In genomic region chr22:35355744-35356420, GRCh38 we compare ENCODE assay signal across 20 cellular contexts. TPM values are rescaled to one million over a fixed set of nuclear protein-coding genes. Genes with fewer than 3 reads are reported as not detected.
DNase-seq lines count a peak whose midpoint lies in the region; FAIRE-seq and TF ChIP-seq lines count a peak whose summit lies in the region.
"Had no signal": no experiment of that assay in that cellular context is flagged by ENCODE, and none has a peak within 500 bp of the region (broad histone marks: within the 10 kb centered on the region; RNA-seq: fewer than 3 reads in every experiment).

No MANE protein-coding gene starts in this region.

- H3K79me1 ChIP-seq in neuronal stem cell (ENCODE audit: low read depth, low read length), result no peaks in the 10 kb centered on the region

- no peak overlapping the region for H3K4me3 ChIP-seq in kidney (ENCODE audit: low read length in 2 of 2)
- no peak overlapping the region for H3K4me3 ChIP-seq in neuronal stem cell (ENCODE audit: low read length in 2 of 2)

- FAIRE-seq in kidney (lab: Jason Lieb, UNC), result no peak
- FAIRE-seq in urothelium cell line (lab: Jason Lieb, UNC), result peak; percentile 62
- FAIRE-seq: bronchial epithelial cell, small intestine had no signal

- H3K9ac ChIP-seq in kidney (ENCODE audit: low read length in 2 of 2), result no peak overlapping the region
- no peak overlapping the region for H3K9ac ChIP-seq in neuronal stem cell (ENCODE audit: low read depth, low read length, poor library complexity)

- H3K36me3 ChIP-seq in kidney (ENCODE audit: control insufficient read depth in 1 of 2, insufficient read depth in 2 of 2, low read length in 2 of 2), result no peaks in the 10 kb centered on the region
- no peaks in the 10 kb centered on the region for H3K36me3 ChIP-seq in neuronal stem cell (replicated peaks in 1 of 2; ENCODE audit: control insufficient read depth in 2 of 2, insufficient read depth in 2 of 2, low read length in 2 of 2)

- no peaks in the 10 kb centered on the region for H3K9me3 ChIP-seq in kidney (ENCODE audit: control insufficient read depth in 1 of 2, low read length in 2 of 2)
- H3K9me3 ChIP-seq in neuronal stem cell (replicated peaks in 1 of 2; ENCODE audit: control insufficient read depth in 2 of 2, insufficient read depth in 1 of 2, low read depth in 1 of 2, low read length in 2 of 2), result no peaks in the 10 kb centered on the region

- no peak overlapping the region for H4K8ac ChIP-seq in neuronal stem cell (ENCODE audit: low read depth, low read length)

- H2BK15ac ChIP-seq in neuronal stem cell (ENCODE audit: low read length), result no peak overlapping the region

- no CpG with 5 or more reads among the region's 9 CpGs for WGBS in neuronal stem cell (ENCODE audit: extremely low coverage in 2 of 2, insufficient read length in 2 of 2, insufficient replicate concordance in 1 of 2), 2 donors

- no peak overlapping the region for H2BK120ac ChIP-seq in neuronal stem cell (ENCODE audit: low read depth, low read length)

- intact Hi-C loops in kidney (cut with DNase I), result no loop called here

- no peak overlapping the region for H3K18ac ChIP-seq in neuronal stem cell (ENCODE audit: low read length)

- DNase-seq in NCI-H2171 treated with DMSO at 0.1 percent for 48 hours (lab: John Stamatoyannopoulos, UW) (peak; percentile 41), NCI-H2171 (lab: John Stamatoyannopoulos, UW) (no peak), NCI-H82 (lab: John Stamatoyannopoulos, UW) (peak; percentile 88), kidney (no peak), urothelium cell line (ENCODE audit: low spot score) (no peak), neuronal stem cell (ENCODE audit: low spot score) (no peak), RPMI8226 (no peak), cerebellum (ENCODE audit: low spot score) (no peak)
- DNase-seq: activated CD4-positive, alpha-beta T cell treated with anti-CD3 and anti-CD28 coated beads for 1 hour; dermis blood vessel endothelial cell; DMS153; erythroblast; NCI-H1092; NCI-H2081 treated with DMSO at 0.1 percent for 48 hours; NCI-H526; stimulated activated CD8-positive, alpha-beta memory T cell treated with anti-CD3 and anti-CD28 coated beads, Interleukin-4, amount 100 ng/mL, for 48 hours; T-helper 9 cell had no signal

- no peak overlapping the region for H4K91ac ChIP-seq in neuronal stem cell (ENCODE audit: low read depth, low read length, poor library complexity)

- no peak overlapping the region for H2AK5ac ChIP-seq in neuronal stem cell (ENCODE audit: low read depth, low read length)

- peaks cover 0 to 5% (median 0%) of the 10 kb centered on the region in 3 experiments for H3K27me3 ChIP-seq in neuronal stem cell (ENCODE audit: control insufficient read depth in 3 of 3, insufficient read depth in 3 of 3, low read depth in 1 of 3, low read length in 3 of 3)

- no peak overlapping the region for H2BK5ac ChIP-seq in neuronal stem cell (ENCODE audit: low read length)

- H3K4ac ChIP-seq in neuronal stem cell (ENCODE audit: low read length), result no peak overlapping the region

- H3K27ac ChIP-seq in kidney (ENCODE audit: low read depth in 2 of 2, low read length in 2 of 2), result peak overlapping the region; percentile 57 to 77
- no peak overlapping the region for H3K27ac ChIP-seq in neuronal stem cell (replicated peaks; ENCODE audit: low read length)
- H3K27ac ChIP-seq: 22Rv1 had no signal

- H2AFZ ChIP-seq in neuronal stem cell (ENCODE audit: low read length), result no peak overlapping the region

- H2BK12ac ChIP-seq in neuronal stem cell (ENCODE audit: low read length), result no peak overlapping the region

- H3K4me2 ChIP-seq in neuronal stem cell (ENCODE audit: insufficient read depth, low read length, poor library complexity, severe bottlenecking), result no peak overlapping the region

- H3K4me1 ChIP-seq in kidney (ENCODE audit: control insufficient read depth in 1 of 2, insufficient read depth in 1 of 2, low read depth in 1 of 2, low read length in 2 of 2), result peaks cover 0 to 11% of the 10 kb centered on the region in 2 donors
- H3K4me1 ChIP-seq in neuronal stem cell (ENCODE audit: control insufficient read depth in 2 of 2, insufficient read depth in 1 of 2, low read depth in 1 of 2, low read length in 2 of 2), result peaks cover 3 to 5% of the 10 kb centered on the region in 2 donors

- H3K14ac ChIP-seq in neuronal stem cell (ENCODE audit: low read length), result no peak overlapping the region

- no peak for TF ChIP-seq CTCF in kidney (IDR thresholded peaks at IDR 0.05; ENCODE audit: borderline replicate concordance, extremely low read depth, insufficient read depth)

- H3K23ac ChIP-seq in neuronal stem cell (ENCODE audit: low read depth, low read length, poor library complexity), result no peak overlapping the region

RNA-seq across cellular contexts. Expression of gene HMOX1, which starts 25.0 kb away (rescaled TPM):
- total RNA-seq in kidney, result 37.7 TPM
- 234 TPM for polyA plus RNA-seq in kidney (ENCODE audit: insufficient read depth, low read depth, low replicate concordance)
- polyA plus RNA-seq in neuronal stem cell (2013, experiment 1 of 2), result 5.1 TPM
- polyA plus RNA-seq in neuronal stem cell (2013, experiment 2 of 2), result 5.5 TPM
- total RNA-seq in cerebellum, result 4.3 TPM

RNA-seq across cellular contexts. Expression of gene MCM5, which starts 44.1 kb away (rescaled TPM):
- 26.4 TPM for total RNA-seq in kidney
- 10.2 TPM for polyA plus RNA-seq in kidney (ENCODE audit: insufficient read depth, low read depth, low replicate concordance)
- 43.8 TPM for polyA plus RNA-seq in neuronal stem cell (2013, experiment 1 of 2)
- polyA plus RNA-seq in neuronal stem cell (2013, experiment 2 of 2), result 41.6 TPM
- 35.8 TPM for total RNA-seq in cerebellum

RNA-seq across cellular contexts. Expression of gene TOM1, which starts 56.2 kb away (rescaled TPM):
- total RNA-seq in kidney (68.2 TPM), cerebellum (12.6 TPM)
- 67.0 TPM for polyA plus RNA-seq in kidney (ENCODE audit: insufficient read depth, low read depth, low replicate concordance)
- polyA plus RNA-seq in neuronal stem cell (2013, experiment 1 of 2), result 16.6 TPM
- polyA plus RNA-seq in neuronal stem cell (2013, experiment 2 of 2), result 17.0 TPM

Comparison
In these comparisons a context has a peak if more than half of its experiments do, and no peak if none do; other contexts are left out.
1. DNase-seq: peak in NCI-H2171 treated with DMSO at 0.1 percent for 48 hours (single experiment) and NCI-H82 (single experiment); none in NCI-H2171 (single experiment), kidney (single experiment), urothelium cell line (single experiment), neuronal stem cell (single experiment), RPMI8226 (single experiment) and cerebellum (single experiment).